ENCODE assay signal across 24 cellular contexts in the genomic region with DNA sequence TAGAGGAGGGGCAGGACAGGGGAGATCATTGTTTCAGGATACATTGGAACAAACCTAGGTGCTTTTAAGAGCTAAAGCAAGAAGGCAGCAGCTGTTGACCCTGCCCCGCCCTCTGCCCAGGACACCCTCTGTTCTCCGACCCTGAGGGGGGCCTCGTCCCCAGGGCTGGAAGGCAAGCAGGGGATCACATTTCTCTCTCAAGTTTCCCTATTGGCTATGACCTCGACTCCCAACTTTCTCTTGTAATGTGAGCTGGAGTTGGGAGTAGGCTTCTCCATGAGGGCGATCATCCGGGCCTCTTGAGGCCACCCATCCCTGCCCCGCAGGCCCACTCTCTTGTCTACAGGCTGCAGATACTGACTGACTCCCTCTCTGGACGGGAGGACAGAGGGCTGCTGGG. TPM values are rescaled to one million over a fixed set of nuclear protein-coding genes. Genes with fewer than 3 reads are reported as not detected.
"Had no signal": no experiment of that assay in that cellular context is flagged by ENCODE, and none has a peak within 500 bp of the region (broad histone marks: within the 10 kb centered on the region; RNA-seq: fewer than 3 reads in every experiment).

No MANE protein-coding gene starts in this region.

- H3K27ac Mint-ChIP-seq: activated CD4-positive, alpha-beta T cell treated with anti-CD3 and anti-CD28 coated beads, Interleukin-2, amount 10 ng/mL, durations not matched to agents 24 days and 14 days; activated CD8-positive, alpha-beta T cell treated with anti-CD3 and anti-CD28 coated beads, Interleukin-2, amount 10 ng/mL, durations not matched to agents 7 days and 5 days; activated naive CD8-positive, alpha-beta T cell; stimulated activated naive B cell treated with anti-CD40 and anti-IgM and Interleukin-4, amounts not matched to agents 10 μg/mL and 1 μg/mL and 100 μg/mL, for 72 hours; type B pancreatic cell had no signal

- H3K4me3 Mint-ChIP-seq: activated CD4-positive, alpha-beta T cell treated with anti-CD3 and anti-CD28 coated beads, Interleukin-2, amount 10 ng/mL, durations not matched to agents 24 days and 14 days; activated CD8-positive, alpha-beta T cell treated with anti-CD3 and anti-CD28 coated beads, Interleukin-2, amount 10 ng/mL, durations not matched to agents 7 days and 5 days; activated naive CD8-positive, alpha-beta T cell; naive thymus-derived CD8-positive, alpha-beta T cell; stimulated activated naive B cell treated with anti-CD40 and anti-IgM and Interleukin-4, amounts not matched to agents 10 μg/mL and 1 μg/mL and 100 μg/mL, for 72 hours; type B pancreatic cell had no signal

- H3K36me3 ChIP-seq: colonic mucosa, right atrium auricular region had no signal

- H3K4me1 Mint-ChIP-seq: activated CD4-positive, alpha-beta T cell treated with anti-CD3 and anti-CD28 coated beads, Interleukin-2, amount 10 ng/mL, durations not matched to agents 24 days and 14 days had no signal

- H2AFZ ChIP-seq: hepatocyte had no signal

- H3K27ac ChIP-seq: body of pancreas, colonic mucosa, hepatocyte, right atrium auricular region, skin epidermis had no signal

- H3K4me1 ChIP-seq: body of pancreas, colonic mucosa, right atrium auricular region had no signal

- H3K9me3 Mint-ChIP-seq: activated CD4-positive, alpha-beta T cell treated with anti-CD3 and anti-CD28 coated beads, Interleukin-2, amount 10 ng/mL, durations not matched to agents 24 days and 14 days; naive thymus-derived CD8-positive, alpha-beta T cell; stimulated activated naive B cell treated with anti-CD40 and anti-IgM and Interleukin-4, amounts not matched to agents 10 μg/mL and 1 μg/mL and 100 μg/mL, for 72 hours; type B pancreatic cell had no signal

- H3K36me3 Mint-ChIP-seq: activated naive CD8-positive, alpha-beta T cell; naive thymus-derived CD8-positive, alpha-beta T cell; type B pancreatic cell had no signal

- H3K79me2 ChIP-seq: hepatocyte had no signal

- H3K27me3 ChIP-seq: body of pancreas, colonic mucosa, right atrium auricular region had no signal

- ATAC-seq: activated CD8-positive, alpha-beta T cell treated with anti-CD3 and anti-CD28 coated beads, Interleukin-2, amount 10 ng/mL, durations not matched to agents 7 days and 5 days; body of pancreas; esophagus mucosa; left ventricle myocardium superior; naive thymus-derived CD8-positive, alpha-beta T cell; stimulated activated naive B cell treated with anti-CD40 and anti-IgM and Interleukin-4, amounts not matched to agents 10 μg/mL and 1 μg/mL and 100 μg/mL, for 72 hours had no signal

- H3K9me3 ChIP-seq: body of pancreas, colonic mucosa, right atrium auricular region had no signal

- H3K4me2 ChIP-seq: hepatocyte had no signal

- H3K27me3 Mint-ChIP-seq: activated naive CD8-positive, alpha-beta T cell had no signal

- DNase-seq: activated CD4-positive, alpha-beta T cell treated with anti-CD3 and anti-CD28 coated beads, Interleukin-2, amount 10 ng/mL, durations not matched to agents 24 days and 14 days; activated CD4-positive, CD25-positive, alpha-beta regulatory T cell; activated CD8-positive, alpha-beta memory T cell treated with anti-CD3 and anti-CD28 coated beads, Interleukin-2, amount 50 U/mL, for 4 hours; activated CD8-positive, alpha-beta T cell treated with anti-CD3 and anti-CD28 coated beads, Interleukin-2, amount 10 ng/mL, durations not matched to agents 7 days and 5 days; activated effector memory CD4-positive, alpha-beta T cell treated with anti-CD3 and anti-CD28 coated beads, Interleukin-2, amount 50 U/mL, for 16 hours; activated T-cell treated with anti-CD3 and anti-CD28 coated beads, Interleukin-2, amount 50 U/mL, for 48 hours; amniotic stem cell; body of pancreas; central memory CD4-positive, alpha-beta T cell; colonic mucosa; left ventricle myocardium superior; mesenchymal stem cell; naive thymus-derived CD8-positive, alpha-beta T cell; nucleus accumbens; stimulated activated CD4-positive, alpha-beta T cell treated with anti-CD3 and anti-CD28 coated beads, Interleukin-15, amount 100 ng/mL, for 24 hours; stimulated activated CD4-positive, alpha-beta T cell treated with anti-CD3 and anti-CD28 coated beads, Interleukin-4, amount 100 ng/mL, for 1 hour; stimulated activated naive B cell treated with anti-CD40 and anti-IgM and Interleukin-4, amounts not matched to agents 10 μg/mL and 1 μg/mL and 100 μg/mL, for 72 hours had no signal

- H3K4me3 ChIP-seq: body of pancreas, colonic mucosa, hepatocyte, right atrium auricular region, skin epidermis had no signal

RNA-seq across cellular contexts. Expression of gene DSCAML1, which starts 37.7 kb away (rescaled TPM):
- total RNA-seq: esophagus mucosa, glomerular endothelial cell had no signal
